ENCODE assay signal across 8 cellular contexts in the genomic region with DNA sequence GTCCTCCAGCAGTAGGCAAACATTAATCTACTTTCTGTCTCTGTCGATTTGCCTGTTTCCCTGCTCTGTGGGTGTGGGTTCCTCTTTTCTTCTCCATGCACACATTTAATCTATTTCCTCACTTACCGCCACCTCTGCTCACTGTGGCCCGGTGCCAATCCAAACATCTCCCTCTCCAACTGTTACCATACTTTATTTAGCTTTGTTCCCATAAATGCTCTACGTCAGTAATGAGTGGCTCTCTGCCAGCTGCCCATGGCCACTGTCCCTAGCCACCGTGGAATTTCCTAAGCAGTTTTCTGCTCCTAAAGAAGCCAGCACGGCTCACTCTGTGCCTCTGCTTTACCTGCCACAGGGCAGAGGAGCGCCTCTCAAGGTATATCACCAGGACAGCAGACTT. TPM values are rescaled to one million over a fixed set of nuclear protein-coding genes. Genes with fewer than 3 reads are reported as not detected.
DNase-seq lines count a peak whose midpoint lies in the region.

No MANE protein-coding gene starts in this region.

- intact Hi-C loops in cardiac septum (cut with DNase I): loop anchor here (2.0 kb wide), 1 partner anchor 19 kb away; a partner anchor contains a TSS

- DNase-seq in stimulated activated CD4-positive, alpha-beta T cell treated with anti-CD3 and anti-CD28 coated beads, Interleukin-2, amount 100 ng/mL, for 4 hours (ENCODE audit: low read depth): peak; percentile 0
- no peak for DNase-seq in stimulated activated CD4-positive, alpha-beta T cell treated with anti-CD3 and anti-CD28 coated beads, Interleukin-4, amount 100 ng/mL, for 1 hour
- DNase-seq in NCI-H1417 (lab: John Stamatoyannopoulos, UW) (peak; percentile 82 to 99 (median 92)), SKM-1 treated with dmso at 0.1 percent for 144 hours (lab: John Stamatoyannopoulos, UW; ENCODE audit: unreplicated experiment) (peak; percentile 98), cardiac septum (ENCODE audit: low spot score) (peak; percentile 89), smooth muscle cell of the brain vasculature (ENCODE audit: low read depth, low spot score) (peak; percentile 81)
- no peak for DNase-seq in activated CD4-positive, alpha-beta T cell treated with anti-CD3 and anti-CD28 coated beads for 1 hour
- no peak for DNase-seq in central memory CD4-positive, alpha-beta T cell

RNA-seq across cellular contexts. Expression of a gene that starts 19.5 kb away (rescaled TPM):
- total RNA-seq in cardiac septum: 52.0 TPM

Comparison
In these comparisons a context has a peak if more than half of its experiments do, and no peak if none do; other contexts are left out.
1. DNase-seq: peak in stimulated activated CD4-positive, alpha-beta T cell treated with anti-CD3 and anti-CD28 coated beads, Interleukin-2, amount 100 ng/mL, for 4 hours (single experiment), NCI-H1417 (3 of 3), SKM-1 treated with dmso at 0.1 percent for 144 hours (single experiment), cardiac septum (single experiment) and smooth muscle cell of the brain vasculature (single experiment); none in stimulated activated CD4-positive, alpha-beta T cell treated with anti-CD3 and anti-CD28 coated beads, Interleukin-4, amount 100 ng/mL, for 1 hour (single experiment), activated CD4-positive, alpha-beta T cell treated with anti-CD3 and anti-CD28 coated beads for 1 hour (single experiment) and central memory CD4-positive, alpha-beta T cell (single experiment).